1 cellular context compared by ENCODE assay signal in genomic region chr10:132956259-132956658, GRCh38. TPM values are rescaled to one million over a fixed set of nuclear protein-coding genes. Genes with fewer than 3 reads are reported as not detected.
"Had no signal": no experiment of that assay in that cellular context is flagged by ENCODE, and none has a peak within 500 bp of the region (broad histone marks: within the 10 kb centered on the region; RNA-seq: fewer than 3 reads in every experiment).

No MANE protein-coding gene starts in this region.

RNA-seq across cellular contexts. Expression of gene CFAP46, which starts 13.9 kb away (rescaled TPM):
- total RNA-seq: myocyte had no signal
